Comparison of ENCODE assay signal across 33 cellular contexts in the genomic region with DNA sequence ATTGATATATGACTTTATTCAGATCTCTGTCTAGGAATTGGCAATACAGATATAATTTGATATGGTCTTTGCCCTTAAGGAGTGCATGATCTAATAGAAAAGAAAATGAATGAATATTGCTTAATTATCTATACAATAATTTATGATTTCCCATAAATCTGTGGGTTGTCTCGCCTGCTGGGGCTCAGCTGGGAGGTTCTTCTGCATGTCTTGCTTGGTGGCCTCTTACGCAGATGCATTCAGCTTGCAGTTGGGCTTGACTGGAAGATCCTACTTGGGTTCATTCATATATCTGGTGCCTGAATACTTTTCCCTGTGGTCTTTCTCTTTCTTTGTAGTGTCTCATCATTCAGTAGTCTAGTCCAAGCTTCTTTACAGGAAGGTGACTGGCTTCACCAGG. TPM values are rescaled to one million over a fixed set of nuclear protein-coding genes. Genes with fewer than 3 reads are reported as not detected.
DNase-seq lines count a peak whose midpoint lies in the region; ATAC-seq, FAIRE-seq and TF ChIP-seq lines count a peak whose summit lies in the region.
"Had no signal": no experiment of that assay in that cellular context is flagged by ENCODE, and none has a peak within 500 bp of the region (broad histone marks: within the 10 kb centered on the region; RNA-seq: fewer than 3 reads in every experiment).

No MANE protein-coding gene starts in this region.

- no peak for TF ChIP-seq RAD21 in HepG2 (CRISPR knock-in tag; IDR thresholded peaks at IDR 0.05)

- in situ Hi-C loops in HepG2 (cut with HindIII; ENCODE audit: extremely low pct_ligation_motif_present, low pct_unique_long_range_greater_than_20kb): no loop called here

- H3K79me2 ChIP-seq in HepG2 (ENCODE audit: insufficient read depth, low read length) (no peaks in the 10 kb centered on the region), GM23338 (replicated peaks; ENCODE audit: insufficient read depth) (no peaks in the 10 kb centered on the region)

- no peaks in the 10 kb centered on the region for H3K36me3 ChIP-seq in HepG2 (replicated peaks in 1 of 2; ENCODE audit: control insufficient read depth in 1 of 2, insufficient read depth in 2 of 2, low read length in 2 of 2)
- H3K36me3 ChIP-seq in right lobe of liver: no peaks in the 10 kb centered on the region
- no peaks in the 10 kb centered on the region for H3K36me3 ChIP-seq in GM23338 (ENCODE audit: insufficient read depth)
- H3K36me3 ChIP-seq: BE2C; BLaER1; BLaER1 treated with 17β-estradiol and CSF1 and Interleukin-3, amounts not matched to agents 10 nM and 100 nM had no signal

- H3K27me3 Mint-ChIP-seq in GM23338 (ENCODE audit: insufficient read depth, low read depth, poor library complexity): peaks cover 1% of the 10 kb centered on the region

- no peak for TF ChIP-seq POLR2A in HepG2 (IDR thresholded peaks at IDR 0.05; ENCODE audit: insufficient read depth in 1 of 2, low read depth in 2 of 2, low read length in 2 of 2)
- TF ChIP-seq POLR2A in right lobe of liver (IDR thresholded peaks at IDR 0.05): no peak

- no peak for ATAC-seq in HepG2
- ATAC-seq in right lobe of liver: no peak
- ATAC-seq in GM23338: no peak
- ATAC-seq in HG02973 (IDR thresholded peaks at IDR 0.05; ENCODE audit: unreplicated experiment): no peak
- ATAC-seq: A549; CD8-positive, alpha-beta T cell had no signal

- no peak overlapping the region for H3K27ac Mint-ChIP-seq in GM23338
- H3K27ac Mint-ChIP-seq: B cell; CD14-positive monocyte; CD4-positive, alpha-beta memory T cell; CD4-positive, alpha-beta T cell; CD4-positive, CD25-positive, alpha-beta regulatory T cell; CD8-positive, alpha-beta memory T cell; CD8-positive, alpha-beta T cell had no signal

- no peak for FAIRE-seq in HepG2 (lab: Jason Lieb, UNC)
- FAIRE-seq: A204.1, D721Med had no signal

- H3K9me2 ChIP-seq in GM23338 (ENCODE audit: insufficient read depth): no peaks in the 10 kb centered on the region

- BruUV-seq in HepG2 (replicated peaks; lab: Mats Ljungman, UMichigan): no TSS peak

- intact Hi-C loops in HepG2 (cut with micrococcal nuclease; ENCODE audit: unreplicated experiment) (no loop called here), right lobe of liver (cut with DNase I) (no loop called here)

- POLR2A ChIA-PET in HepG2 (lab: Yijun Ruan, JAX): no interaction called here

- no peak overlapping the region for H3K27ac ChIP-seq in HepG2 (ENCODE audit: extremely low read length, insufficient read depth, low read length)
- H3K27ac ChIP-seq in right lobe of liver: no peak overlapping the region
- H3K27ac ChIP-seq in GM23338 (ENCODE audit: low read depth): no peak overlapping the region
- H3K27ac ChIP-seq: 22Rv1; A549; BLaER1; BLaER1 treated with 17β-estradiol and CSF1 and Interleukin-3, amounts not matched to agents 10 nM and 100 nM; C4-2B had no signal

- H3K4me2 ChIP-seq in HepG2 (ENCODE audit: low read depth, low read length): no peak overlapping the region
- H3K4me2 ChIP-seq in GM23338: no peak overlapping the region
- H3K4me2 ChIP-seq: A549; BLaER1; BLaER1 treated with 17β-estradiol and CSF1 and Interleukin-3, amounts not matched to agents 10 nM and 100 nM had no signal

- H3K4me3 ChIP-seq in HepG2 (replicated peaks in 1 of 3; ENCODE audit: insufficient read depth in 1 of 3, low read depth in 2 of 3, low read length in 3 of 3) (no peak overlapping the region), right lobe of liver (no peak overlapping the region), GM23338 (no peak overlapping the region)
- H3K4me3 ChIP-seq: A549; BLaER1; BLaER1 treated with 17β-estradiol and CSF1 and Interleukin-3, amounts not matched to agents 10 nM and 100 nM had no signal

- H3K4me1 Mint-ChIP-seq in GM23338: 0 out of 3 replicates have a peak, but pooled peaks cover 2% of the 10 kb centered on the region
- H3K4me1 Mint-ChIP-seq: B cell; CD14-positive monocyte; CD4-positive, alpha-beta memory T cell; CD4-positive, CD25-positive, alpha-beta regulatory T cell; CD8-positive, alpha-beta memory T cell had no signal

- no peak overlapping the region for H3K9ac ChIP-seq in HepG2 (ENCODE audit: insufficient read depth, low read depth, low read length)
- H3K9ac ChIP-seq: BLaER1; BLaER1 treated with 17β-estradiol and CSF1 and Interleukin-3, amounts not matched to agents 10 nM and 100 nM had no signal

- H2AFZ ChIP-seq in HepG2 (ENCODE audit: low read length) (no peak overlapping the region), GM23338 (no peak overlapping the region)

- no peaks in the 10 kb centered on the region for H4K20me1 ChIP-seq in HepG2 (ENCODE audit: insufficient read depth, low read length)
- no peaks in the 10 kb centered on the region for H4K20me1 ChIP-seq in GM23338 (replicated peaks; ENCODE audit: insufficient read depth)
- H4K20me1 ChIP-seq: BLaER1; BLaER1 treated with 17β-estradiol and CSF1 and Interleukin-3, amounts not matched to agents 10 nM and 100 nM had no signal

- no peak overlapping the region for H3K4me3 Mint-ChIP-seq in GM23338
- H3K4me3 Mint-ChIP-seq: B cell; CD14-positive monocyte; CD4-positive, alpha-beta memory T cell; CD4-positive, alpha-beta T cell; CD4-positive, CD25-positive, alpha-beta regulatory T cell; CD8-positive, alpha-beta memory T cell; CD8-positive, alpha-beta T cell had no signal

- no peaks in the 10 kb centered on the region for H3F3A ChIP-seq in GM23338 (replicated peaks; ENCODE audit: low read depth)

- H3K27me3 ChIP-seq in HepG2 (ENCODE audit: control insufficient read depth in 1 of 2, insufficient read depth in 2 of 2, low read length in 2 of 2) (peaks cover 0 to 4% of the 10 kb centered on the region in 2 experiments; a peak in 1 of 5 replicates), right lobe of liver (no peaks in the 10 kb centered on the region), GM23338 (ENCODE audit: insufficient read depth) (no peaks in the 10 kb centered on the region)
- H3K27me3 ChIP-seq: BE2C; BLaER1; BLaER1 treated with 17β-estradiol and CSF1 and Interleukin-3, amounts not matched to agents 10 nM and 100 nM had no signal

- no peaks in the 10 kb centered on the region for H3K9me3 ChIP-seq in HepG2 (ENCODE audit: low read length)
- H3K9me3 ChIP-seq in right lobe of liver: no peaks in the 10 kb centered on the region
- H3K9me3 ChIP-seq: A549; BE2C; BLaER1; BLaER1 treated with 17β-estradiol and CSF1 and Interleukin-3, amounts not matched to agents 10 nM and 100 nM; Caco-2 had no signal

- 44% methylated on average over 2 of the region's 2 CpGs for WGBS in HepG2 (ENCODE audit: low lambda C conversion rate)
- 50% methylated on average over 2 of the region's 2 CpGs for WGBS in right lobe of liver (ENCODE audit: insufficient coverage, low coverage, low lambda C conversion rate, missing lambda C conversion rate)

- TF ChIP-seq CTCF in HepG2 (CRISPR knock-in tag; IDR thresholded peaks at IDR 0.05) (no peak), right lobe of liver (IDR thresholded peaks at IDR 0.05) (no peak), GM23338 (conservative IDR thresholded peaks at IDR 0.05; ENCODE audit: low read depth in 2 of 2) (no peak)

- TF ChIP-seq EP300 in HepG2 (IDR thresholded peaks at IDR 0.05; ENCODE audit: low read depth in 2 of 2, low read length in 2 of 2): no peak
- no peak for TF ChIP-seq EP300 in HepG2 (CRISPR knock-in tag; IDR thresholded peaks at IDR 0.05; ENCODE audit: borderline replicate concordance)

- 0 out of 2 replicates have a peak, but pooled peaks cover 2% of the 10 kb centered on the region for H3K4me1 ChIP-seq in HepG2 (ENCODE audit: insufficient read depth, low read length)
- H3K4me1 ChIP-seq in right lobe of liver: no peaks in the 10 kb centered on the region
- no peaks in the 10 kb centered on the region for H3K4me1 ChIP-seq in GM23338 (ENCODE audit: insufficient read depth)
- H3K4me1 ChIP-seq: A549, BE2C, Caco-2 had no signal

- no peaks in the 10 kb centered on the region for H3K9me3 Mint-ChIP-seq in GM23338
- H3K9me3 Mint-ChIP-seq: CD4-positive, alpha-beta memory T cell; CD4-positive, alpha-beta T cell; CD8-positive, alpha-beta T cell had no signal

- CTCF ChIA-PET in HepG2 (lab: Yijun Ruan, JAX; ENCODE audit: low intra/inter-chr PET ratio, low total read pairs): no interaction called here

- no peaks in the 10 kb centered on the region for H3K36me3 Mint-ChIP-seq in GM23338 (ENCODE audit: low read depth)
- H3K36me3 Mint-ChIP-seq: CD14-positive monocyte; CD4-positive, alpha-beta memory T cell; CD4-positive, CD25-positive, alpha-beta regulatory T cell; CD8-positive, alpha-beta T cell had no signal

- DNase-seq in HepG2 (ENCODE audit: low spot score) (no peak), right lobe of liver (no peak), GM23338 (ENCODE audit: low spot score) (no peak)
- DNase-seq: 8988T; ACHN; AML-193; BE2C; C1 segment of cervical spinal cord; Caco-2; Calu3; CD4-positive, alpha-beta memory T cell; CD4-positive, alpha-beta T cell; CD4-positive, CD25-positive, alpha-beta regulatory T cell; CD8-positive, alpha-beta memory T cell; CD8-positive, alpha-beta T cell; COR-L47; DMS 273 treated with DMSO at 0.1 percent for 48 hours; DMS153; DMS53; DMS79; DMS79 treated with DMSO at 0.1 percent for 48 hours; DND-41; EL had no signal

RNA-seq across cellular contexts. Expression of gene GOT2, which starts 34.0 kb away (rescaled TPM):
- total RNA-seq in HepG2 (2016; rRNA removed; fragmentation: Illumina TruSeq; extraction: Trizol): 121 and 160 TPM in 2 replicates
- 26.4 and 30.5 TPM in 2 replicates for total RNA-seq in HepG2 (2016; cell fraction: cytosol; rRNA removed; fragmentation: Illumina TruSeq; extraction: Trizol; ENCODE audit: low read depth)
- 124 and 142 TPM in 2 replicates for total RNA-seq in HepG2 (2016; cell fraction: insoluble cytoplasmic fraction; rRNA removed; fragmentation: Illumina TruSeq; extraction: Trizol)
- 67.7 and 68.3 TPM in 2 replicates for total RNA-seq in HepG2 (2016; cell fraction: membrane; rRNA removed; fragmentation: Illumina TruSeq; extraction: Trizol)
- total RNA-seq in HepG2 (2016; cell fraction: nucleus; rRNA removed; fragmentation: Illumina TruSeq; extraction: Trizol): 69.5 and 80.4 TPM in 2 replicates
- polyA plus RNA-seq in HepG2 (2011; rRNA removed): 28.9 and 32.6 TPM in 2 replicates
- polyA plus RNA-seq in HepG2 (2011; cell fraction: cytosol; rRNA removed): 31.0 and 41.3 TPM in 2 replicates
- 33.5 and 44.0 TPM in 2 replicates for polyA plus RNA-seq in HepG2 (2011; cell fraction: nucleus; rRNA removed)
- polyA plus RNA-seq in HepG2 (2012): 91.3 and 110 TPM in 2 replicates
- 27.9 and 30.5 TPM in 2 replicates for polyA plus RNA-seq in HepG2 (2016; cell fraction: cytosol; fragmentation: Illumina TruSeq; extraction: Trizol; ENCODE audit: low read depth)
- 167 and 192 TPM in 2 replicates for polyA plus RNA-seq in HepG2 (2016; cell fraction: insoluble cytoplasmic fraction; fragmentation: Illumina TruSeq; extraction: Trizol; ENCODE audit: low read depth)
- polyA plus RNA-seq in HepG2 (2016; cell fraction: membrane; fragmentation: Illumina TruSeq; extraction: Trizol; ENCODE audit: low read depth): 54.8 and 61.1 TPM in 2 replicates
- polyA plus RNA-seq in HepG2 (2016; cell fraction: nucleus; fragmentation: Illumina TruSeq; extraction: Trizol; ENCODE audit: insufficient read depth, low read depth): 103 and 108 TPM in 2 replicates
- polyA minus RNA-seq in HepG2 (2011; rRNA and poly(A)+ RNA removed; ENCODE audit: low replicate concordance): 39.6 and 63.7 TPM in 2 replicates
- 84.3 and 87.1 TPM in 2 replicates for polyA minus RNA-seq in HepG2 (2011; cell fraction: cytosol; rRNA and poly(A)+ RNA removed)
- polyA minus RNA-seq in HepG2 (2011; cell fraction: nucleus; rRNA and poly(A)+ RNA removed): 30.4 and 44.4 TPM in 2 replicates
- 100 to 1,000 TPM; 117 to 196 (median 169) TPM for total RNA-seq in right lobe of liver
- total RNA-seq in GM23338 (2014; rRNA removed; shearing (Covaris generic)): 177 and 205 TPM in 2 replicates
- 130 and 133 TPM in 2 replicates for polyA plus RNA-seq in GM23338 (2016; fragmentation: Nextera tagmentation; extraction: Ambion mirVana)
